Comparison of ENCODE assay signal across 10 cellular contexts in genomic region chr11:26613759-26614158, GRCh38. TPM values are rescaled to one million over a fixed set of nuclear protein-coding genes. Genes with fewer than 3 reads are reported as not detected.
"Had no signal": no experiment of that assay in that cellular context is flagged by ENCODE, and none has a peak within 500 bp of the region (broad histone marks: within the 10 kb centered on the region; RNA-seq: fewer than 3 reads in every experiment).

No MANE protein-coding gene starts in this region.

- H3K4me3 ChIP-seq: GM23248, HAP-1 had no signal

- H2AFZ ChIP-seq: GM23248 had no signal

- H3K9ac ChIP-seq: GM23248 had no signal

- H3K27ac ChIP-seq: GM23248, HL-60 had no signal

- DNase-seq: GM23248, GOT3, H7, HFFc6 had no signal

- H3K4me1 ChIP-seq: HAP-1 had no signal

- FAIRE-seq: HepG2 had no signal

- ATAC-seq: HCT116, HepG2 had no signal

- H3K9me3 ChIP-seq: HAP-1 had no signal

- H3K36me3 ChIP-seq: HAP-1 had no signal

RNA-seq across cellular contexts. Expression of gene MUC15, which starts 41.7 kb away (rescaled TPM):
- total RNA-seq: GM23248, H7, HFFc6, HT1080 had no signal
- polyA plus RNA-seq: IgD-negative memory B cell had no signal
